8 cellular contexts compared by ENCODE assay signal in the genomic region with DNA sequence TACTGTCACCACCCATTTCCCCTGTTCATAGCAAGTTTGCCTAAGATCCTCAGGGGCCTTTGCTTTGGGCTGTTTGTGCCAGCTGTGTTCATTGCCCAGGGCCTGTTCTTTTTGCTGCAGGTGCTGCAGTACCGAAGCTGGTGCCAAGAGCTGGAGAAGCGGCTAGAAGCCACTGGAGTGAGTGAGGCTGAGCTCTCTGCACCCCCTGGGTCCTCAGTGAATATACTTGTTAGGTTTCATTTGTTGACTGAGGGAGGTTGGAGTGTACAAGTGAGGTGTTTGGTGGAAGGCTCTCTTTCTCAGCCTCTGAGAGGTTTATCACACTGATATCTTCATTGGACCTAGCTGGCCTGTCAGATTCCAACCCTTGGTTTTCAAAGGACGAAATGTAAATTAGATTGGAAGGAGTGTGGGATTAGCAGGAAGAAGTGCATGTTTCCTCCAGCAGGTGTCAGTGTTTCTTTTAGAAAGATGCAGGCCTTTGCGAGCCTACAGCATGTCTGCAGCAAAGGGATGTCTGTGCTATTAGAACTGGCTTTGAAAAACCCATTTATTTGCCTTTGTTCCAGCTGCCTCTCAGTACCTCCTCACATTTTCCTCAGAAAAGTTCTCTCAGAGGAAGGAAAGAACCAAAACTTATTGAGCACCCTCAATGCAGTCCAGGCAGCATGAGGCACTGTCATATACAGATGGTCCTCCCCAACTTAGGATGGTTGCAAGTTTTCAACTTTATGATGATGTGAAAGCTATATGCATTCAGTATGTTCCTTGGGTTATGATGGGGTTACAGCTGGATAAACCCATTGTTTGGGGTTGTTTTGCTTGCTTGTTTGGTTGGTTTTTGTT. TPM values are rescaled to one million over a fixed set of nuclear protein-coding genes. Genes with fewer than 3 reads are reported as not detected.
DNase-seq lines count a peak whose midpoint lies in the region; ATAC-seq and TF ChIP-seq lines count a peak whose summit lies in the region.

No MANE protein-coding gene starts in this region.

- H3K9me2 ChIP-seq in GM23248 (ENCODE audit: insufficient read depth), result no peaks in the 10 kb centered on the region

- no peaks in the 10 kb centered on the region for H4K20me1 ChIP-seq in GM23248 (ENCODE audit: insufficient read depth)

- 47% methylated on average over 4 of the region's 4 CpGs for WGBS in GM23248 (ENCODE audit: low coverage in 1 of 2, low lambda C conversion rate in 2 of 2, missing lambda C conversion rate in 2 of 2), 2 experiments

- no peak overlapping the region for H3K4me3 ChIP-seq in AG10803 (ENCODE audit: low read length)
- no peak overlapping the region for H3K4me3 ChIP-seq in GM23248
- no peak overlapping the region for H3K4me3 ChIP-seq in choroid plexus epithelial cell (ENCODE audit: low read depth, low read length)
- H3K4me3 ChIP-seq in left lung, result no peak overlapping the region

- peaks cover 52% of the 10 kb centered on the region for H3K36me3 Mint-ChIP-seq in WTC11

- 0 out of 2 replicates have a peak, but pooled peaks cover 3% of the 10 kb centered on the region for H3K4me1 Mint-ChIP-seq in WTC11

- peaks cover 9% of the 10 kb centered on the region; the same call in 1 of the 2 replicates for H3K36me3 ChIP-seq in GM23248 (ENCODE audit: low read depth)
- peaks cover 0 to 39% of the 10 kb centered on the region in 2 donors for H3K36me3 ChIP-seq in left lung

- H3K27me3 ChIP-seq in GM23248 (replicated peaks; ENCODE audit: insufficient read depth) (no peaks in the 10 kb centered on the region), left lung (no peaks in the 10 kb centered on the region)

- POLR2A ChIA-PET in WTC11 (lab: Charles Lee), result interaction anchor here (1.2 kb wide), 1 partner anchor 8 kb away, joined by 7 read pairs; a partner anchor contains a TSS

- H3K9me3 ChIP-seq in GM23248 (ENCODE audit: low read depth), result no peaks in the 10 kb centered on the region
- H3K9me3 ChIP-seq in left lung, result no peaks in the 10 kb centered on the region

- H3K4me3 Mint-ChIP-seq in WTC11, result no peak overlapping the region

- no peaks in the 10 kb centered on the region for H3K27me3 Mint-ChIP-seq in WTC11 (ENCODE audit: low read depth)

- 0 out of 2 replicates have a peak, but pooled peaks cover 7% of the 10 kb centered on the region for H3K79me2 ChIP-seq in GM23248 (ENCODE audit: insufficient read depth)

- CTCF ChIA-PET in WTC11 (lab: Charles Lee), result interaction anchor here (0.6 to 1.9 kb wide), 21 partner anchors 9 to 343 kb away, joined by 3 to 21 read pairs (median 5); a partner anchor contains a TSS

- H3K4me1 ChIP-seq in GM23248 (ENCODE audit: insufficient read depth) (no peaks in the 10 kb centered on the region), left lung (no peaks in the 10 kb centered on the region)

- ATAC-seq in WTC11 (peak; percentile 95), left lung (peak; percentile 88), HG02970 (IDR thresholded peaks at IDR 0.05; ENCODE audit: low FRiP score, unreplicated experiment) (no peak)

- no peak overlapping the region for H3K27ac Mint-ChIP-seq in WTC11

- no peaks in the 10 kb centered on the region for H3K9me3 Mint-ChIP-seq in WTC11

- no peak overlapping the region for H2AFZ ChIP-seq in GM23248

- H3K9ac ChIP-seq in GM23248, result no peak overlapping the region

- in situ Hi-C loops in GM23248 (cut with MboI), result no loop called here

- intact Hi-C loops in left lung (cut with DNase I), result no loop called here

- H3K4me2 ChIP-seq in GM23248 (ENCODE audit: unreplicated experiment), result no peak overlapping the region

- no peaks in the 10 kb centered on the region for H3F3A ChIP-seq in GM23248 (ENCODE audit: insufficient read depth)

- H3K27ac ChIP-seq in GM23248, result no peak overlapping the region
- no peak overlapping the region for H3K27ac ChIP-seq in left lung

- peak; percentile 67 for DNase-seq in AG10803 (ENCODE audit: low read depth)
- DNase-seq in GM23248, result peak; percentile 80
- peak; percentile 90 for DNase-seq in NCI-H2196 treated with DMSO at 0.1 percent for 48 hours (lab: John Stamatoyannopoulos, UW; ENCODE audit: unreplicated experiment)
- peak; percentile 60 for DNase-seq in WTC11 (ENCODE audit: low spot score)
- peak; percentile 89 for DNase-seq in choroid plexus epithelial cell (ENCODE audit: low read depth)
- no peak for DNase-seq in left lung
- peak; percentile 44 for DNase-seq in stimulated activated CD8-positive, alpha-beta memory T cell treated with anti-CD3 and anti-CD28 coated beads, Interleukin-12 subunit alpha, Interleukin-12 subunit beta, amount 100 ng/mL, for 1 hour (ENCODE audit: low read depth)

- TF ChIP-seq CTCF in AG10803 (conservative IDR thresholded peaks at IDR 0.05; ENCODE audit: low read length), result peak; percentile 83
- TF ChIP-seq CTCF in WTC11 (IDR thresholded peaks at IDR 0.05), result peak; percentile 47; the same call in 1 of the 2 replicates
- TF ChIP-seq CTCF in choroid plexus epithelial cell (conservative IDR thresholded peaks at IDR 0.05; ENCODE audit: low read depth, low read length), result peak; percentile 86
- TF ChIP-seq CTCF in left lung (IDR thresholded peaks at IDR 0.05), result peak; percentile 68 to 79

TF ChIP-seq in WTC11, 78 proteins besides CTCF, POLR2A, EP300 and RAD21:
- TF ChIP-seq, protein P1, sequence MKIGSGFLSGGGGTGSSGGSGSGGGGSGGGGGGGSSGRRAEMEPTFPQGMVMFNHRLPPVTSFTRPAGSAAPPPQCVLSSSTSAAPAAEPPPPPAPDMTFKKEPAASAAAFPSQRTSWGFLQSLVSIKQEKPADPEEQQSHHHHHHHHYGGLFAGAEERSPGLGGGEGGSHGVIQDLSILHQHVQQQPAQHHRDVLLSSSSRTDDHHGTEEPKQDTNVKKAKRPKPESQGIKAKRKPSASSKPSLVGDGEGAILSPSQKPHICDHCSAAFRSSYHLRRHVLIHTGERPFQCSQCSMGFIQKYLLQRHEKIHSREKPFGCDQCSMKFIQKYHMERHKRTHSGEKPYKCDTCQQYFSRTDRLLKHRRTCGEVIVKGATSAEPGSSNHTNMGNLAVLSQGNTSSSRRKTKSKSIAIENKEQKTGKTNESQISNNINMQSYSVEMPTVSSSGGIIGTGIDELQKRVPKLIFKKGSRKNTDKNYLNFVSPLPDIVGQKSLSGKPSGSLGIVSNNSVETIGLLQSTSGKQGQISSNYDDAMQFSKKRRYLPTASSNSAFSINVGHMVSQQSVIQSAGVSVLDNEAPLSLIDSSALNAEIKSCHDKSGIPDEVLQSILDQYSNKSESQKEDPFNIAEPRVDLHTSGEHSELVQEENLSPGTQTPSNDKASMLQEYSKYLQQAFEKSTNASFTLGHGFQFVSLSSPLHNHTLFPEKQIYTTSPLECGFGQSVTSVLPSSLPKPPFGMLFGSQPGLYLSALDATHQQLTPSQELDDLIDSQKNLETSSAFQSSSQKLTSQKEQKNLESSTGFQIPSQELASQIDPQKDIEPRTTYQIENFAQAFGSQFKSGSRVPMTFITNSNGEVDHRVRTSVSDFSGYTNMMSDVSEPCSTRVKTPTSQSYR (CRISPR knock-in tag; IDR thresholded peaks at IDR 0.05), result no peak
- TF ChIP-seq, protein P2, sequence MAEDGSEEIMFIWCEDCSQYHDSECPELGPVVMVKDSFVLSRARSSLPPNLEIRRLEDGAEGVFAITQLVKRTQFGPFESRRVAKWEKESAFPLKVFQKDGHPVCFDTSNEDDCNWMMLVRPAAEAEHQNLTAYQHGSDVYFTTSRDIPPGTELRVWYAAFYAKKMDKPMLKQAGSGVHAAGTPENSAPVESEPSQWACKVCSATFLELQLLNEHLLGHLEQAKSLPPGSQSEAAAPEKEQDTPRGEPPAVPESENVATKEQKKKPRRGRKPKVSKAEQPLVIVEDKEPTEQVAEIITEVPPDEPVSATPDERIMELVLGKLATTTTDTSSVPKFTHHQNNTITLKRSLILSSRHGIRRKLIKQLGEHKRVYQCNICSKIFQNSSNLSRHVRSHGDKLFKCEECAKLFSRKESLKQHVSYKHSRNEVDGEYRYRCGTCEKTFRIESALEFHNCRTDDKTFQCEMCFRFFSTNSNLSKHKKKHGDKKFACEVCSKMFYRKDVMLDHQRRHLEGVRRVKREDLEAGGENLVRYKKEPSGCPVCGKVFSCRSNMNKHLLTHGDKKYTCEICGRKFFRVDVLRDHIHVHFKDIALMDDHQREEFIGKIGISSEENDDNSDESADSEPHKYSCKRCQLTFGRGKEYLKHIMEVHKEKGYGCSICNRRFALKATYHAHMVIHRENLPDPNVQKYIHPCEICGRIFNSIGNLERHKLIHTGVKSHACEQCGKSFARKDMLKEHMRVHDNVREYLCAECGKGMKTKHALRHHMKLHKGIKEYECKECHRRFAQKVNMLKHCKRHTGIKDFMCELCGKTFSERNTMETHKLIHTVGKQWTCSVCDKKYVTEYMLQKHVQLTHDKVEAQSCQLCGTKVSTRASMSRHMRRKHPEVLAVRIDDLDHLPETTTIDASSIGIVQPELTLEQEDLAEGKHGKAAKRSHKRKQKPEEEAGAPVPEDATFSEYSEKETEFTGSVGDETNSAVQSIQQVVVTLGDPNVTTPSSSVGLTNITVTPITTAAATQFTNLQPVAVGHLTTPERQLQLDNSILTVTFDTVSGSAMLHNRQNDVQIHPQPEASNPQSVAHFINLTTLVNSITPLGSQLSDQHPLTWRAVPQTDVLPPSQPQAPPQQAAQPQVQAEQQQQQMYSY (CRISPR knock-in tag; IDR thresholded peaks at IDR 0.05), result peak; percentile 57; the same call in 1 of the 2 replicates
- no peak for TF ChIP-seq ZNF671 (CRISPR knock-in tag; IDR thresholded peaks at IDR 0.05)

RNA-seq across cellular contexts. Expression of a gene that starts 8.3 kb away (rescaled TPM):
- total RNA-seq in GM23248 (2014; rRNA removed; shearing (Covaris generic)), result 15.5 and 18.2 TPM in 2 replicates
- polyA plus RNA-seq in GM23248 (2016; fragmentation: Nextera tagmentation; extraction: Ambion mirVana), result 21.7 and 21.8 TPM in 2 replicates
- total RNA-seq in WTC11 (2021) (63.1 to 66.9 TPM (median 65.8 TPM) in 3 replicates), left lung (10 to 100 TPM; 23.4 to 27.2 TPM)

RNA-seq across cellular contexts. Expression of a gene that starts 25.6 kb away (rescaled TPM):
- 2.5 and 3.9 TPM in 2 replicates for total RNA-seq in GM23248 (2014; rRNA removed; shearing (Covaris generic))
- polyA plus RNA-seq in GM23248 (2016; fragmentation: Nextera tagmentation; extraction: Ambion mirVana), result 1.2 and 1.3 TPM in 2 replicates
- total RNA-seq in WTC11 (2021) (0.07 TPM in 1 of 3 replicates, not detected in the others), left lung (under 1 TPM; 0.52 to 0.99 TPM)

RNA-seq across cellular contexts. Expression of a gene that starts 51.9 kb away (rescaled TPM):
- 22.3 and 34.9 TPM in 2 replicates for total RNA-seq in GM23248 (2014; rRNA removed; shearing (Covaris generic))
- polyA plus RNA-seq in GM23248 (2016; fragmentation: Nextera tagmentation; extraction: Ambion mirVana), result 23.0 and 23.6 TPM in 2 replicates
- 73.5 to 76.8 TPM (median 75.9 TPM) in 3 replicates for total RNA-seq in WTC11 (2021)
- total RNA-seq in left lung, result 10 to 100 TPM; 51.0 to 51.5 TPM

Comparison
In these comparisons a context has a peak if more than half of its experiments do, and no peak if none do; other contexts are left out.
1. DNase-seq: peak in AG10803 (single experiment), GM23248 (single experiment), NCI-H2196 treated with DMSO at 0.1 percent for 48 hours (single experiment), WTC11 (single experiment), choroid plexus epithelial cell (single experiment) and stimulated activated CD8-positive, alpha-beta memory T cell treated with anti-CD3 and anti-CD28 coated beads, Interleukin-12 subunit alpha, Interleukin-12 subunit beta, amount 100 ng/mL, for 1 hour (single experiment); none in left lung (0 of 2).
2. Peak in every context shown above with its lines, with median percentiles within 50 percentile points of each other: CTCF ChIP-seq.